In genomic region chr1:39490596-39491145, GRCh38 we compare ENCODE assay signal across 8 cellular contexts. TPM values are rescaled to one million over a fixed set of nuclear protein-coding genes. Genes with fewer than 3 reads are reported as not detected.
DNase-seq lines count a peak whose midpoint lies in the region; ATAC-seq and TF ChIP-seq lines count a peak whose summit lies in the region.

No MANE protein-coding gene starts in this region.

- no peaks in the 10 kb centered on the region for H3K36me3 Mint-ChIP-seq in activated T-cell treated with anti-CD3 and anti-CD28 coated beads, Interleukin-2, amount 50 U/mL, for 72 hours (ENCODE audit: insufficient read depth in 2 of 2)

- H3K4me3 Mint-ChIP-seq in activated T-cell treated with anti-CD3 and anti-CD28 coated beads, Interleukin-2, amount 50 U/mL, for 72 hours = peak overlapping the region; percentile 70 to 71

- WGBS in HUES64 = 15% methylated on average over 32 of the region's 32 CpGs

- H3K36me3 ChIP-seq in HUES64 (ENCODE audit: insufficient read depth, low read length) (peaks cover 24% of the 10 kb centered on the region), right atrium auricular region (peaks cover 24% of the 10 kb centered on the region), skeletal muscle tissue (ENCODE audit: control insufficient read depth in 3 of 3, insufficient read depth in 3 of 3, low read length in 3 of 3) (peaks cover 6 to 15% (median 11%) of the 10 kb centered on the region in 3 donors)

- H3K9me3 Mint-ChIP-seq in activated T-cell treated with anti-CD3 and anti-CD28 coated beads, Interleukin-2, amount 50 U/mL, for 72 hours = no peaks in the 10 kb centered on the region

- H3K27me3 ChIP-seq in HUES64 (ENCODE audit: insufficient read depth, low read length) (peaks cover 63% of the 10 kb centered on the region), right atrium auricular region (no peaks in the 10 kb centered on the region), skeletal muscle tissue (ENCODE audit: control insufficient read depth in 3 of 3, insufficient read depth in 3 of 3, low read length in 3 of 3) (peaks cover 11 to 30% (median 18%) of the 10 kb centered on the region in 3 donors)

- H3K4me3 ChIP-seq in HUES64 (ENCODE audit: low read length) (peak overlapping the region; percentile 50), right atrium auricular region (peak overlapping the region; percentile 39 to 55), skeletal muscle tissue (ENCODE audit: low read length in 3 of 3) (peak overlapping the region in 2 of 3 donors; percentile 35 to 43)

- no peak overlapping the region; the same call in 1 of the 2 replicates for H3K9ac ChIP-seq in HUES64 (ENCODE audit: low read depth, low read length)
- no peak overlapping the region for H3K9ac ChIP-seq in skeletal muscle tissue (ENCODE audit: low read depth in 1 of 3, low read length in 3 of 3)

- peak; percentile 54 for DNase-seq in NCI-H345 (lab: John Stamatoyannopoulos, UW)
- no peak for DNase-seq in NCI-H345 treated with DMSO at 0.1 percent for 48 hours (lab: John Stamatoyannopoulos, UW; ENCODE audit: unreplicated experiment)
- peak in 1 of 2 donors; percentile 38 for DNase-seq in activated T-cell treated with anti-CD3 and anti-CD28 coated beads, Interleukin-2, amount 50 U/mL, for 72 hours
- DNase-seq in right atrium auricular region (ENCODE audit: low spot score) = no peak

- peaks cover 35% of the 10 kb centered on the region for H3K27me3 Mint-ChIP-seq in activated T-cell treated with anti-CD3 and anti-CD28 coated beads, Interleukin-2, amount 50 U/mL, for 72 hours (ENCODE audit: low read depth)

- H3K4me1 ChIP-seq in HUES64 (ENCODE audit: insufficient read depth, low read length) (no peaks in the 10 kb centered on the region), right atrium auricular region (peaks cover 0 to 13% of the 10 kb centered on the region in 2 donors), skeletal muscle tissue (ENCODE audit: control insufficient read depth in 3 of 3, insufficient read depth in 3 of 3, low read length in 3 of 3) (peaks cover 0 to 7% (median 2%) of the 10 kb centered on the region in 3 donors)

- H3K4me1 Mint-ChIP-seq in activated T-cell treated with anti-CD3 and anti-CD28 coated beads, Interleukin-2, amount 50 U/mL, for 72 hours (ENCODE audit: low read depth) = peaks cover 7% of the 10 kb centered on the region

- peak overlapping the region; percentile 41 for H3K27ac Mint-ChIP-seq in activated T-cell treated with anti-CD3 and anti-CD28 coated beads, Interleukin-2, amount 50 U/mL, for 72 hours

- H3K9me3 ChIP-seq in HUES64 (ENCODE audit: insufficient read depth, low read depth, low read length) (no peaks in the 10 kb centered on the region), right atrium auricular region (no peaks in the 10 kb centered on the region), skeletal muscle tissue (ENCODE audit: control insufficient read depth in 3 of 3, low read length in 3 of 3) (no peaks in the 10 kb centered on the region)

- no peak for TF ChIP-seq CTCF in right atrium auricular region (IDR thresholded peaks at IDR 0.05)

- peak; percentile 14 to 17 for ATAC-seq in activated T-cell treated with anti-CD3 and anti-CD28 coated beads, Interleukin-2, amount 50 U/mL, for 72 hours (replicated peaks in 1 of 2)
- ATAC-seq in GM19035 (IDR thresholded peaks at IDR 0.05; ENCODE audit: unreplicated experiment) (no peak), GM21367 (IDR thresholded peaks at IDR 0.05; ENCODE audit: unreplicated experiment) (no peak)

- H3K27ac ChIP-seq in HUES64 (ENCODE audit: low read depth, low read length) (no peak overlapping the region), right atrium auricular region (peak overlapping the region in 1 of 2 donors; percentile 10), skeletal muscle tissue (ENCODE audit: low read depth, low read length) (no peak overlapping the region)

RNA-seq across cellular contexts. Expression of gene BMP8A, which starts 0.8 kb away (rescaled TPM):
- polyA plus RNA-seq in HUES64 (2013, experiment 1 of 2) = not detected
- not detected for polyA plus RNA-seq in HUES64 (2013, experiment 2 of 2)
- under 1 TPM; 0.35 to 0.38 TPM for total RNA-seq in activated T-cell treated with anti-CD3 and anti-CD28 coated beads, Interleukin-2, amount 50 U/mL, for 72 hours
- total RNA-seq in right atrium auricular region (1 to 10 TPM; 1.4 to 3.2 TPM), skeletal muscle tissue (under 0.01 TPM)

Comparison
In these comparisons a context has a peak if more than half of its experiments do, and no peak if none do; other contexts are left out.
1. ATAC-seq: peak in activated T-cell treated with anti-CD3 and anti-CD28 coated beads, Interleukin-2, amount 50 U/mL, for 72 hours (2 of 2); none in GM19035 (single experiment) and GM21367 (single experiment).
2. Peak in every context shown above with its lines, with median percentiles within 50 percentile points of each other: H3K4me3 ChIP-seq.